Comparison of ENCODE assay signal across 12 cellular contexts in the genomic region with DNA sequence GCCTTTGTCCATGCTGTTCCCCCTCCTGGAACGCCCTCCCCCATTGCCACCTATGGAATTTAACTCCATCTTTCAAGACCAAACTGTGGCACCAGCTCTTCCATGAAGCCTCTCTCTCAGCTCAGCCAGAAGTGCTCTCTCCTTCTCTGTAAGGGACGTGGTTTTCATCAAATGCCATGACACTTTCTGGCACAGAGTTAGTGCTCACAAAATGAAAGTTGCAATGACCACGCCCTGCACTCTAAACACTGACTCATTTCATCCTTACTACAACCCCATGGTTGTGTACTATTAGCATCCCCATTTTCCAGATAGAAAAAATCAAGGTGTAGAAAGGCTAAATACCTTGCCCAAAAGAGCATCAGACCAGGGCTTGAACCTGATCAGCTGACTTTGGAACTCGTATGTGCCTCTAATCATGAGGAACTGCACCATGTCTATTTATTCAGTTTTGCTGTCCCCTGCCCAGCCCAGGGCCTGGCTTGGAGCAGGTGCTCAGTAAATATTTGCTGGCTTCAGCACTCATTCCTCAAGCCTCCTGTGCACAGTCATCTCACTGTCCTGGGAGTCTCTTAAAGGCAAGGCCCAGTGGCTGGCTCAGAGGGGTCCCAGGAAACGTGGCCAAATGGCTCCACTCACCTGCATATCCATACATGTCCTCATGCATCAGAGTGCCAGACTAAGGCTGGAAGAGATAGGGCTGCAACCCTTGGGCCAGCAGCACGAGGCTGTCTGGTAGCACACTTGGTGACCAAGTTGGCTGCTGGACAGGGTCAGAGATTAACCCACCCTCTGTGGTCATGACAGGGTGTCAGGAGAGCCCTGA.
DNase-seq lines count a peak whose midpoint lies in the region; ATAC-seq, FAIRE-seq and TF ChIP-seq lines count a peak whose summit lies in the region.
"Had no signal": no experiment of that assay in that cellular context is flagged by ENCODE, and none has a peak within 500 bp of the region (broad histone marks: within the 10 kb centered on the region; RNA-seq: fewer than 3 reads in every experiment).

No MANE protein-coding gene starts in this region.

- peaks cover 14% of the 10 kb centered on the region for H3K4me1 Mint-ChIP-seq in activated naive CD4-positive, alpha-beta T cell treated with anti-CD3 and anti-CD28 coated beads, Interleukin-2, amount 10 ng/mL, durations not matched to agents 7 days and 5 days
- no peaks in the 10 kb centered on the region for H3K4me1 Mint-ChIP-seq in activated naive CD4-positive, alpha-beta T cell treated with anti-CD3 and anti-CD28 coated beads for 36 hours (ENCODE audit: low read depth)
- H3K4me1 Mint-ChIP-seq: B cell had no signal

- intact Hi-C loops in activated naive CD4-positive, alpha-beta T cell treated with anti-CD3 and anti-CD28 coated beads for 36 hours (cut with micrococcal nuclease), result no loop called here
- intact Hi-C loops in cardiac septum (cut with DNase I) (loop anchor here (5.0 kb wide), 2 partner anchors 42 to 57 kb away; no protein-coding TSS in a partner anchor), vagina (cut with DNase I) (no loop called here), sciatic nerve (cut with DNase I) (no loop called here)

- DNase-seq in activated naive CD4-positive, alpha-beta T cell treated with anti-CD3 and anti-CD28 coated beads, Interleukin-2, amount 10 ng/mL, durations not matched to agents 7 days and 5 days, result peak; percentile 49
- DNase-seq in activated naive CD4-positive, alpha-beta T cell treated with anti-CD3 and anti-CD28 coated beads for 36 hours, result no peak
- DNase-seq in cardiac septum (ENCODE audit: low spot score) (peak; percentile 66), vagina (ENCODE audit: extremely low spot score in 2 of 2) (no peak), H54 (ENCODE audit: insufficient read length, low spot score) (no peak), sciatic nerve (ENCODE audit: low spot score) (no peak)
- DNase-seq: NCI-H2081; stimulated activated CD4-positive, alpha-beta T cell treated with anti-CD3 and anti-CD28 coated beads, Interleukin-15, amount 100 ng/mL, for 24 hours had no signal

- no peak overlapping the region for H3K4me3 Mint-ChIP-seq in activated naive CD4-positive, alpha-beta T cell treated with anti-CD3 and anti-CD28 coated beads, Interleukin-2, amount 10 ng/mL, durations not matched to agents 7 days and 5 days
- no peak overlapping the region for H3K4me3 Mint-ChIP-seq in activated naive CD4-positive, alpha-beta T cell treated with anti-CD3 and anti-CD28 coated beads for 36 hours
- H3K4me3 Mint-ChIP-seq: B cell had no signal

- no peak for TF ChIP-seq POLR2A in vagina (IDR thresholded peaks at IDR 0.05)
- TF ChIP-seq POLR2A in H54 (IDR thresholded peaks at IDR 0.05; ENCODE audit: low read depth, low read length), result no peak

- H3K36me3 Mint-ChIP-seq in activated naive CD4-positive, alpha-beta T cell treated with anti-CD3 and anti-CD28 coated beads, Interleukin-2, amount 10 ng/mL, durations not matched to agents 7 days and 5 days, result no peaks in the 10 kb centered on the region
- no peaks in the 10 kb centered on the region for H3K36me3 Mint-ChIP-seq in activated naive CD4-positive, alpha-beta T cell treated with anti-CD3 and anti-CD28 coated beads for 36 hours (ENCODE audit: low read depth)

- no peak for FAIRE-seq in H54 (lab: Jason Lieb, UNC)

- peak overlapping the region; percentile 79 for H3K27ac ChIP-seq in vagina

- no peak for TF ChIP-seq CTCF in vagina (IDR thresholded peaks at IDR 0.05)

- no peaks in the 10 kb centered on the region for H3K36me3 ChIP-seq in vagina
- H3K36me3 ChIP-seq: HAP-1 had no signal

- CTCF ChIA-PET in activated naive CD4-positive, alpha-beta T cell treated with anti-CD3 and anti-CD28 coated beads, Interleukin-2, amount 10 ng/mL, durations not matched to agents 7 days and 5 days (lab: Charles Lee), result interaction anchor here (1.1 to 3.2 kb wide), 4 partner anchors 14 to 82 kb away, joined by 3 to 24 read pairs (median 5); no protein-coding TSS in a partner anchor
- CTCF ChIA-PET in activated naive CD4-positive, alpha-beta T cell treated with anti-CD3 and anti-CD28 coated beads for 36 hours (lab: Charles Lee), result no interaction called here

- no peak overlapping the region for H3K27ac Mint-ChIP-seq in activated naive CD4-positive, alpha-beta T cell treated with anti-CD3 and anti-CD28 coated beads, Interleukin-2, amount 10 ng/mL, durations not matched to agents 7 days and 5 days
- H3K27ac Mint-ChIP-seq in activated naive CD4-positive, alpha-beta T cell treated with anti-CD3 and anti-CD28 coated beads for 36 hours, result no peak overlapping the region
- H3K27ac Mint-ChIP-seq: B cell had no signal

- peaks cover 22% of the 10 kb centered on the region for H3K27me3 Mint-ChIP-seq in activated naive CD4-positive, alpha-beta T cell treated with anti-CD3 and anti-CD28 coated beads, Interleukin-2, amount 10 ng/mL, durations not matched to agents 7 days and 5 days
- no peaks in the 10 kb centered on the region for H3K27me3 Mint-ChIP-seq in activated naive CD4-positive, alpha-beta T cell treated with anti-CD3 and anti-CD28 coated beads for 36 hours (ENCODE audit: low read depth)

- ATAC-seq in SK-N-SH treated with all-trans-retinoic acid at 6 μM for 48 hours (peak; percentile 33), GM21447 (IDR thresholded peaks at IDR 0.05; ENCODE audit: unreplicated experiment) (no peak), sciatic nerve (no peak)

- H3K4me1 ChIP-seq in vagina, result peaks cover 61% of the 10 kb centered on the region
- H3K4me1 ChIP-seq: HAP-1 had no signal

- no peaks in the 10 kb centered on the region for H3K27me3 ChIP-seq in vagina

- H3K9me3 ChIP-seq in vagina, result no peaks in the 10 kb centered on the region
- H3K9me3 ChIP-seq: HAP-1 had no signal

- no peaks in the 10 kb centered on the region for H3K9me3 Mint-ChIP-seq in activated naive CD4-positive, alpha-beta T cell treated with anti-CD3 and anti-CD28 coated beads, Interleukin-2, amount 10 ng/mL, durations not matched to agents 7 days and 5 days
- H3K9me3 Mint-ChIP-seq in activated naive CD4-positive, alpha-beta T cell treated with anti-CD3 and anti-CD28 coated beads for 36 hours, result no peaks in the 10 kb centered on the region

- no peak overlapping the region for H3K4me3 ChIP-seq in vagina
- H3K4me3 ChIP-seq: HAP-1 had no signal

TF ChIP-seq in SK-N-SH treated with all-trans-retinoic acid at 6 μM for 48 hours, 23 proteins besides CTCF, POLR2A, EP300 and RAD21:
- TF ChIP-seq RARB (CRISPR knock-in tag; IDR thresholded peaks at IDR 0.05) (no peak), CSDC2 (CRISPR knock-in tag; IDR thresholded peaks at IDR 0.05) (no peak), TOX (CRISPR knock-in tag; IDR thresholded peaks at IDR 0.05; ENCODE audit: borderline replicate concordance) (0 out of 2 replicates have a peak, but pooled peaks have one; percentile 21), BACH2 (CRISPR knock-in tag; IDR thresholded peaks at IDR 0.05; ENCODE audit: borderline replicate concordance) (no peak), ZNF8 (CRISPR knock-in tag; IDR thresholded peaks at IDR 0.05) (no peak), ZNF565 (CRISPR knock-in tag; conservative IDR thresholded peaks at IDR 0.05; ENCODE audit: low read depth) (no peak), ESRRG (CRISPR knock-in tag; IDR thresholded peaks at IDR 0.05) (no peak), GLIS3 (CRISPR knock-in tag; IDR thresholded peaks at IDR 0.05) (no peak), OSR1 (CRISPR knock-in tag; IDR thresholded peaks at IDR 0.05) (no peak), ISL1 (CRISPR knock-in tag; IDR thresholded peaks at IDR 0.05) (peak; percentile 65), CREB5 (CRISPR knock-in tag; IDR thresholded peaks at IDR 0.05; ENCODE audit: low read depth) (no peak), ARNTL (CRISPR knock-in tag; IDR thresholded peaks at IDR 0.05; ENCODE audit: borderline replicate concordance, low read depth) (no peak)
- TF ChIP-seq, protein P1, sequence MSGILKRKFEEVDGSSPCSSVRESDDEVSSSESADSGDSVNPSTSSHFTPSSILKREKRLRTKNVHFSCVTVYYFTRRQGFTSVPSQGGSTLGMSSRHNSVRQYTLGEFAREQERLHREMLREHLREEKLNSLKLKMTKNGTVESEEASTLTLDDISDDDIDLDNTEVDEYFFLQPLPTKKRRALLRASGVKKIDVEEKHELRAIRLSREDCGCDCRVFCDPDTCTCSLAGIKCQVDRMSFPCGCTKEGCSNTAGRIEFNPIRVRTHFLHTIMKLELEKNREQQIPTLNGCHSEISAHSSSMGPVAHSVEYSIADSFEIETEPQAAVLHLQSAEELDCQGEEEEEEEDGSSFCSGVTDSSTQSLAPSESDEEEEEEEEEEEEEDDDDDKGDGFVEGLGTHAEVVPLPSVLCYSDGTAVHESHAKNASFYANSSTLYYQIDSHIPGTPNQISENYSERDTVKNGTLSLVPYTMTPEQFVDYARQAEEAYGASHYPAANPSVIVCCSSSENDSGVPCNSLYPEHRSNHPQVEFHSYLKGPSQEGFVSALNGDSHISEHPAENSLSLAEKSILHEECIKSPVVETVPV (CRISPR knock-in tag; IDR thresholded peaks at IDR 0.05), result no peak
- TF ChIP-seq, protein P2, sequence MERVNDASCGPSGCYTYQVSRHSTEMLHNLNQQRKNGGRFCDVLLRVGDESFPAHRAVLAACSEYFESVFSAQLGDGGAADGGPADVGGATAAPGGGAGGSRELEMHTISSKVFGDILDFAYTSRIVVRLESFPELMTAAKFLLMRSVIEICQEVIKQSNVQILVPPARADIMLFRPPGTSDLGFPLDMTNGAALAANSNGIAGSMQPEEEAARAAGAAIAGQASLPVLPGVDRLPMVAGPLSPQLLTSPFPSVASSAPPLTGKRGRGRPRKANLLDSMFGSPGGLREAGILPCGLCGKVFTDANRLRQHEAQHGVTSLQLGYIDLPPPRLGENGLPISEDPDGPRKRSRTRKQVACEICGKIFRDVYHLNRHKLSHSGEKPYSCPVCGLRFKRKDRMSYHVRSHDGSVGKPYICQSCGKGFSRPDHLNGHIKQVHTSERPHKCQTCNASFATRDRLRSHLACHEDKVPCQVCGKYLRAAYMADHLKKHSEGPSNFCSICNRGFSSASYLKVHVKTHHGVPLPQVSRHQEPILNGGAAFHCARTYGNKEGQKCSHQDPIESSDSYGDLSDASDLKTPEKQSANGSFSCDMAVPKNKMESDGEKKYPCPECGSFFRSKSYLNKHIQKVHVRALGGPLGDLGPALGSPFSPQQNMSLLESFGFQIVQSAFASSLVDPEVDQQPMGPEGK (CRISPR knock-in tag; IDR thresholded peaks at IDR 0.05; ENCODE audit: borderline replicate concordance), result no peak
TF ChIP-seq in SK-N-SH treated with all-trans-retinoic acid at 6 μM for 48 hours: peak in this region for 2.

Comparison
In these comparisons a context has a peak if more than half of its experiments do, and no peak if none do; other contexts are left out.
1. DNase-seq: peak in activated naive CD4-positive, alpha-beta T cell treated with anti-CD3 and anti-CD28 coated beads, Interleukin-2, amount 10 ng/mL, durations not matched to agents 7 days and 5 days (single experiment) and cardiac septum (single experiment); none in activated naive CD4-positive, alpha-beta T cell treated with anti-CD3 and anti-CD28 coated beads for 36 hours (single experiment), vagina (0 of 2), H54 (single experiment) and sciatic nerve (single experiment).